3 cellular contexts compared by ENCODE assay signal in genomic region chr3:21634112-21634511, GRCh38.
TF ChIP-seq lines count a peak whose summit lies in the region.

No MANE protein-coding gene starts in this region.

TF ChIP-seq in GM23338, 12 proteins besides CTCF, POLR2A, EP300 and RAD21 (continues in another document):
- TF ChIP-seq ZNF462 (CRISPR knock-in tag; IDR thresholded peaks at IDR 0.05) (no peak), NANOG (IDR thresholded peaks at IDR 0.05; ENCODE audit: borderline replicate concordance) (no peak), ETS1 (IDR thresholded peaks at IDR 0.05) (no peak), CREB1 (CRISPR knock-in tag; IDR thresholded peaks at IDR 0.05; ENCODE audit: low read depth) (no peak), JUNB (IDR thresholded peaks at IDR 0.05; ENCODE audit: unreplicated experiment) (no peak)

TF ChIP-seq in WTC11, 78 proteins besides CTCF, POLR2A, EP300 and RAD21:
- TF ChIP-seq SP1 (CRISPR knock-in tag; conservative IDR thresholded peaks at IDR 0.05), result no peak
- 0 out of 2 replicates have a peak, but pooled peaks have one; percentile 41 for TF ChIP-seq ZNF512 (CRISPR knock-in tag; IDR thresholded peaks at IDR 0.05; ENCODE audit: borderline replicate concordance)
TF ChIP-seq in WTC11: peak in this region for 1.

TF ChIP-seq in H1, 55 proteins besides CTCF, POLR2A, EP300 and RAD21:
- TF ChIP-seq CHD7 (IDR thresholded peaks at IDR 0.05; ENCODE audit: insufficient replicate concordance, low read length) (no peak), NANOG (IDR thresholded peaks at IDR 0.05; ENCODE audit: insufficient read depth, low read depth, low read length, poor library complexity, severe bottlenecking) (no peak), KDM1A (IDR thresholded peaks at IDR 0.05; ENCODE audit: borderline replicate concordance, low read length) (no peak), CBX5 (IDR thresholded peaks at IDR 0.05; ENCODE audit: low read depth, low read length) (no peak), RBBP5 (IDR thresholded peaks at IDR 0.05; ENCODE audit: borderline replicate concordance, low read depth, low read length) (no peak), CHD1 (IDR thresholded peaks at IDR 0.05; ENCODE audit: low read depth, low read length) (no peak), EGR1 (IDR thresholded peaks at IDR 0.05; ENCODE audit: borderline replicate concordance, low read depth, low read length) (no peak), SRF (IDR thresholded peaks at IDR 0.05; ENCODE audit: low read depth, low read length) (no peak)
